ENCODE assay signal across 18 cellular contexts in genomic region chr7:74185636-74186035, GRCh38. TPM values are rescaled to one million over a fixed set of nuclear protein-coding genes. Genes with fewer than 3 reads are reported as not detected.
DNase-seq lines count a peak whose midpoint lies in the region; ATAC-seq and TF ChIP-seq lines count a peak whose summit lies in the region.
"Had no signal": no experiment of that assay in that cellular context is flagged by ENCODE, and none has a peak within 500 bp of the region (broad histone marks: within the 10 kb centered on the region; RNA-seq: fewer than 3 reads in every experiment).

No MANE protein-coding gene starts in this region.

- H3K27me3 ChIP-seq in CD8-positive, alpha-beta memory T cell (ENCODE audit: insufficient read depth, low read length, poor library complexity, severe bottlenecking): no peaks in the 10 kb centered on the region
- H3K27me3 ChIP-seq in neutrophil: no peaks in the 10 kb centered on the region
- H3K27me3 ChIP-seq: pancreas, SJCRH30 had no signal

- H3K36me3 Mint-ChIP-seq in T-helper 2 cell treated with Interferon-gamma antibody and Interleukin-4, amounts not matched to agents 5 μg/mL and 100 μg/mL, for 36 hours (ENCODE audit: low read depth): peaks cover 58% of the 10 kb centered on the region
- peaks cover 12 to 81% (median 19%) of the 10 kb centered on the region in 3 donors for H3K36me3 Mint-ChIP-seq in CD8-positive, alpha-beta memory T cell
- H3K36me3 Mint-ChIP-seq in activated naive CD8-positive, alpha-beta T cell treated with anti-CD3 and anti-CD28 coated beads, Interleukin-2, amount 10 ng/mL, durations not matched to agents 7 days and 5 days: peaks cover 19% of the 10 kb centered on the region
- H3K36me3 Mint-ChIP-seq in osteocyte (ENCODE audit: unreplicated experiment): peaks cover 34% of the 10 kb centered on the region

- CTCF ChIA-PET in CD8-positive, alpha-beta memory T cell (lab: Charles Lee): interaction anchor here (1.8 to 2.7 kb wide), 2 partner anchors 11 to 21 kb away, joined by 5 to 13 read pairs; partner anchors contain the start of gene EIF4H

- TF ChIP-seq CTCF in neutrophil (IDR thresholded peaks at IDR 0.05) (no peak), osteocyte (IDR thresholded peaks at IDR 0.05) (no peak)

- no peaks in the 10 kb centered on the region for H3K9me3 Mint-ChIP-seq in T-helper 2 cell treated with Interferon-gamma antibody and Interleukin-4, amounts not matched to agents 5 μg/mL and 100 μg/mL, for 36 hours
- no peaks in the 10 kb centered on the region for H3K9me3 Mint-ChIP-seq in CD8-positive, alpha-beta memory T cell
- H3K9me3 Mint-ChIP-seq in activated naive CD8-positive, alpha-beta T cell treated with anti-CD3 and anti-CD28 coated beads, Interleukin-2, amount 10 ng/mL, durations not matched to agents 7 days and 5 days: no peaks in the 10 kb centered on the region
- no peaks in the 10 kb centered on the region for H3K9me3 Mint-ChIP-seq in osteocyte (ENCODE audit: unreplicated experiment)

- no peak for DNase-seq in T-helper 2 cell treated with Interferon-gamma antibody and Interleukin-4, amounts not matched to agents 5 μg/mL and 100 μg/mL, for 36 hours (ENCODE audit: low spot score)
- no peak for DNase-seq in T-helper 2 cell
- no peak for DNase-seq in CD8-positive, alpha-beta memory T cell
- DNase-seq in activated naive CD8-positive, alpha-beta T cell treated with anti-CD3 and anti-CD28 coated beads, Interleukin-2, amount 10 ng/mL, durations not matched to agents 7 days and 5 days: no peak
- DNase-seq in osteocyte (ENCODE audit: extremely low spot score, unreplicated experiment): no peak
- no peak for DNase-seq in HuH-7.5 (ENCODE audit: low spot score)
- DNase-seq: 8988T; activated CD8-positive, alpha-beta memory T cell treated with anti-CD3 and anti-CD28 coated beads, Interleukin-2, amount 50 U/mL, for 4 hours; COR-L47; GF-D8; NCI-H1436; NCI-H226; pancreas; SJCRH30; stimulated activated CD4-positive, alpha-beta T cell treated with anti-CD3 and anti-CD28 coated beads, Interleukin-12 subunit alpha, Interleukin-12 subunit beta, amount 100 ng/mL, for 4 hours; substantia nigra had no signal

- ATAC-seq in activated naive CD8-positive, alpha-beta T cell treated with anti-CD3 and anti-CD28 coated beads, Interleukin-2, amount 10 ng/mL, durations not matched to agents 7 days and 5 days (ENCODE audit: low read depth): no peak
- ATAC-seq in GM21529 (IDR thresholded peaks at IDR 0.05; ENCODE audit: unreplicated experiment): no peak
- ATAC-seq: pancreas had no signal

- peaks cover 26% of the 10 kb centered on the region for H3K36me3 ChIP-seq in CD8-positive, alpha-beta memory T cell (ENCODE audit: insufficient read depth, low read length)
- H3K36me3 ChIP-seq in neutrophil: peaks cover 59% of the 10 kb centered on the region

- H3K27me3 Mint-ChIP-seq in T-helper 2 cell treated with Interferon-gamma antibody and Interleukin-4, amounts not matched to agents 5 μg/mL and 100 μg/mL, for 36 hours (ENCODE audit: low read depth): no peaks in the 10 kb centered on the region
- no peaks in the 10 kb centered on the region for H3K27me3 Mint-ChIP-seq in CD8-positive, alpha-beta memory T cell
- H3K27me3 Mint-ChIP-seq in activated naive CD8-positive, alpha-beta T cell treated with anti-CD3 and anti-CD28 coated beads, Interleukin-2, amount 10 ng/mL, durations not matched to agents 7 days and 5 days: no peaks in the 10 kb centered on the region
- H3K27me3 Mint-ChIP-seq in osteocyte (ENCODE audit: unreplicated experiment): no peaks in the 10 kb centered on the region

- peak overlapping the region; percentile 21 for H3K4me3 Mint-ChIP-seq in T-helper 2 cell treated with Interferon-gamma antibody and Interleukin-4, amounts not matched to agents 5 μg/mL and 100 μg/mL, for 36 hours
- peak overlapping the region in 5 of 7 donors; percentile 19 to 44 (median 36) for H3K4me3 Mint-ChIP-seq in CD8-positive, alpha-beta memory T cell
- peak overlapping the region; percentile 22 for H3K4me3 Mint-ChIP-seq in activated naive CD8-positive, alpha-beta T cell treated with anti-CD3 and anti-CD28 coated beads, Interleukin-2, amount 10 ng/mL, durations not matched to agents 7 days and 5 days
- no peak overlapping the region for H3K4me3 Mint-ChIP-seq in osteocyte (ENCODE audit: unreplicated experiment)

- H3K4me3 ChIP-seq in CD8-positive, alpha-beta memory T cell (ENCODE audit: low read length): no peak overlapping the region
- no peak overlapping the region for H3K4me3 ChIP-seq in neutrophil (ENCODE audit: low read depth in 1 of 2, low read length in 1 of 2)
- H3K4me3 ChIP-seq: pancreas, SJCRH30 had no signal

- H3K9me3 ChIP-seq in CD8-positive, alpha-beta memory T cell (ENCODE audit: low read length): no peaks in the 10 kb centered on the region
- no peaks in the 10 kb centered on the region for H3K9me3 ChIP-seq in neutrophil
- H3K9me3 ChIP-seq: pancreas, SJCRH30 had no signal

- peaks cover 53% of the 10 kb centered on the region for H3K4me1 ChIP-seq in CD8-positive, alpha-beta memory T cell (ENCODE audit: insufficient read depth, low read length)
- H3K4me1 ChIP-seq in neutrophil (ENCODE audit: control insufficient read depth in 1 of 2, insufficient read depth in 1 of 2, low read depth in 1 of 2, low read length in 1 of 2): peaks cover 9 to 11% of the 10 kb centered on the region in 2 experiments

- no peak overlapping the region for H3K27ac ChIP-seq in CD8-positive, alpha-beta memory T cell (ENCODE audit: low read depth, low read length)
- H3K27ac ChIP-seq in neutrophil: peak overlapping the region; percentile 43
- H3K27ac ChIP-seq: SJCRH30 had no signal

- H3K27ac Mint-ChIP-seq in T-helper 2 cell treated with Interferon-gamma antibody and Interleukin-4, amounts not matched to agents 5 μg/mL and 100 μg/mL, for 36 hours: no peak overlapping the region
- H3K27ac Mint-ChIP-seq in CD8-positive, alpha-beta memory T cell: peak overlapping the region in 4 of 8 donors; percentile 54 to 71 (median 64)
- H3K27ac Mint-ChIP-seq in activated naive CD8-positive, alpha-beta T cell treated with anti-CD3 and anti-CD28 coated beads, Interleukin-2, amount 10 ng/mL, durations not matched to agents 7 days and 5 days: peak overlapping the region; percentile 30
- H3K27ac Mint-ChIP-seq in osteocyte (ENCODE audit: unreplicated experiment): no peak overlapping the region

- POLR2A ChIA-PET in CD8-positive, alpha-beta memory T cell (lab: Charles Lee): no interaction called here
- POLR2A ChIA-PET in activated naive CD8-positive, alpha-beta T cell treated with anti-CD3 and anti-CD28 coated beads, Interleukin-2, amount 10 ng/mL, durations not matched to agents 7 days and 5 days (lab: Charles Lee): no interaction called here

- H3K4me1 Mint-ChIP-seq in T-helper 2 cell treated with Interferon-gamma antibody and Interleukin-4, amounts not matched to agents 5 μg/mL and 100 μg/mL, for 36 hours (ENCODE audit: low read depth): peaks cover 37% of the 10 kb centered on the region
- peaks cover 70 to 81% (median 77%) of the 10 kb centered on the region in 3 donors for H3K4me1 Mint-ChIP-seq in CD8-positive, alpha-beta memory T cell
- peaks cover 44% of the 10 kb centered on the region for H3K4me1 Mint-ChIP-seq in activated naive CD8-positive, alpha-beta T cell treated with anti-CD3 and anti-CD28 coated beads, Interleukin-2, amount 10 ng/mL, durations not matched to agents 7 days and 5 days
- H3K4me1 Mint-ChIP-seq in osteocyte (ENCODE audit: unreplicated experiment): peaks cover 57% of the 10 kb centered on the region

RNA-seq across cellular contexts. Expression of gene EIF4H, which starts 11.5 kb away (rescaled TPM):
- 100 to 1,000 TPM; 346 to 349 TPM for total RNA-seq in CD8-positive, alpha-beta memory T cell
- 207 TPM for polyA plus RNA-seq in CD8-positive, alpha-beta memory T cell
- total RNA-seq in activated naive CD8-positive, alpha-beta T cell treated with anti-CD3 and anti-CD28 coated beads, Interleukin-2, amount 10 ng/mL, durations not matched to agents 7 days and 5 days: 100 to 1,000 TPM; 264 to 270 TPM
- total RNA-seq in osteocyte: 205 and 208 TPM in 2 replicates

RNA-seq across cellular contexts. Expression of gene LAT2, which starts 24.2 kb away (rescaled TPM):
- 1 to 10 TPM; 1.9 to 2.8 TPM for total RNA-seq in CD8-positive, alpha-beta memory T cell
- 6.5 TPM for polyA plus RNA-seq in CD8-positive, alpha-beta memory T cell
- 10 to 100 TPM; 21.4 to 22.9 TPM for total RNA-seq in activated naive CD8-positive, alpha-beta T cell treated with anti-CD3 and anti-CD28 coated beads, Interleukin-2, amount 10 ng/mL, durations not matched to agents 7 days and 5 days
- total RNA-seq in osteocyte: 0.52 and 0.67 TPM in 2 replicates

Comparison
In these comparisons a context has a peak if more than half of its experiments do, and no peak if none do; other contexts are left out.
1. RNA of gene LAT2, which starts 24.2 kb away (total RNA-seq): 21.4 to 22.9 TPM in activated naive CD8-positive, alpha-beta T cell treated with anti-CD3 and anti-CD28 coated beads, Interleukin-2, amount 10 ng/mL, durations not matched to agents 7 days and 5 days; 1.9 to 2.8 TPM in CD8-positive, alpha-beta memory T cell and 0.52 to 0.67 TPM in osteocyte; every median in the first group is over 4 times any median in the second.